ENCODE assay signal across 10 cellular contexts in the genomic region with DNA sequence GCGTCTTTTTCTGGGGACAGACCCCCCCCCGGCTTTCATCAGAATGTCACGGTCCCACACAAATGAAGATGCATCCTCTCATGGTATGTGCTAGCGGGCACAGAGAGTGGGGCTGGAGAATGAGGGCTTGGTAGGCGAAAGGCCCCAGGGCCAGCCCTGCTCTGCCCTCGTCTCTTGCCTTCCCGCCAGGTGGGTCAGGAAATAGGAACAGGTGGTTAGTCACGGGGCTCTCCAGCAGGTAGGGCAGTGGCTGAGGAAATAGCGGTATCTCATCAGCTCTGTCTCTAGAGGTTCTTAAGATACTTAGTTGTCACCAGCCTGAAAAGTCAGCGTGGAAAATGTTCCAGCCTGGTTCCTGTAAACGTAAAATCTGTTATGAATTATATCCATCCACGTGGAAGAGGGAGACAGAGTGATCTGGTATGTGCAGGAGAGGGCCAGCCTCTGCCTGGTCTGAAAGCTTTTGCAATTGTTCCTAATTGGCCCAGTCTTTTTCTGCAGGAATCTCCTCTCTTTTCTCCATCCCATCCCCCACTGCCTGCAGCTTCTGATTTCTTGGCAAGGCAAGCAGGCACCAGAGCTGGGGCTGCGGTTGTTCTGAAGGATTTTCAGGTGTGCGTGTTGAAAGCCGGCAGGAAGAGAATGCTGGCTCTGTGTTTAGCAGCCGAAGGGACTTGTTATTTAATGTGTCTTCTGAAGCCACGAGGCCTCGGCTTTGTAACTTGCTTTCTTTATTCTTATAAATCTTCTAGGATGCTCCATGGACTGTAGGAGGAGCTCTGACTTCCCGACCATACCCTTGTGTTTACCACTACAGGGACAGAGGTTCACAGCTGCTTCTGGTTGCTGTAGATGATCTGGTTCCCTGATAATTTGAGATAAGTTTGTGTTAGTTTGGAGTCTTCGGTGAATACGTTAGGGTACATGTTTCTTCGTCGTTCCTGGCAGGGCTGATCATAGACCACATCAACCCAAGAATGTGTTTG.
DNase-seq lines count a peak whose midpoint lies in the region; ATAC-seq and TF ChIP-seq lines count a peak whose summit lies in the region.
"Had no signal": no experiment of that assay in that cellular context is flagged by ENCODE, and none has a peak within 500 bp of the region (broad histone marks: within the 10 kb centered on the region; RNA-seq: fewer than 3 reads in every experiment).

No MANE protein-coding gene starts in this region.

- H4K8ac ChIP-seq in neuronal stem cell (ENCODE audit: low read depth, low read length) = no peak overlapping the region

- H3K23ac ChIP-seq in neuronal stem cell (ENCODE audit: low read depth, low read length, poor library complexity) = no peak overlapping the region

- DNase-seq in AG09319 (ENCODE audit: extremely low read depth, low read depth) = peak; percentile 81
- peak; percentile 13 for DNase-seq in NCI-H2227 treated with DMSO at 0.1 percent for 48 hours (lab: John Stamatoyannopoulos, UW)
- DNase-seq in esophagus muscularis mucosa (ENCODE audit: extremely low spot score) = no peak
- DNase-seq in neuronal stem cell (ENCODE audit: low spot score) = peak; percentile 12
- no peak for DNase-seq in activated gamma-delta T cell treated with Interleukin-2 at 50 U/mL for 16 hours
- no peak for DNase-seq in UCSD-AML1 (lab: John Stamatoyannopoulos, UW; ENCODE audit: unreplicated experiment)
- no peak for DNase-seq in stimulated activated CD4-positive, alpha-beta T cell treated with anti-CD3 and anti-CD28 coated beads, Interleukin-1b, Interleukin-23, amount 100 ng/mL, for 48 hours
- no peak for DNase-seq in left lobe of liver (ENCODE audit: low spot score)
- DNase-seq: activated CD4-positive, alpha-beta T cell treated with anti-CD3 and anti-CD28 coated beads for 48 hours; NCI-H526 had no signal

- TF ChIP-seq EP300 in esophagus muscularis mucosa (IDR thresholded peaks at IDR 0.05) = peak; percentile 2

- peak overlapping the region in 3 of 4 donors; percentile 11 to 17 (median 15) for H3K4me3 ChIP-seq in esophagus muscularis mucosa
- H3K4me3 ChIP-seq in neuronal stem cell (ENCODE audit: low read length in 2 of 2) = no peak overlapping the region

- H3K9me3 ChIP-seq in esophagus muscularis mucosa = no peaks in the 10 kb centered on the region
- H3K9me3 ChIP-seq in neuronal stem cell (replicated peaks in 1 of 2; ENCODE audit: control insufficient read depth in 2 of 2, insufficient read depth in 1 of 2, low read depth in 1 of 2, low read length in 2 of 2) = no peaks in the 10 kb centered on the region

- H3K27ac ChIP-seq in esophagus muscularis mucosa (replicated peaks in 1 of 4) = peak overlapping the region; percentile 75 to 89 (median 78)
- no peak overlapping the region for H3K27ac ChIP-seq in neuronal stem cell (replicated peaks; ENCODE audit: low read length)

- no peaks in the 10 kb centered on the region for H3K36me3 ChIP-seq in esophagus muscularis mucosa
- no peaks in the 10 kb centered on the region for H3K36me3 ChIP-seq in neuronal stem cell (replicated peaks in 1 of 2; ENCODE audit: control insufficient read depth in 2 of 2, insufficient read depth in 2 of 2, low read length in 2 of 2)

- no peak overlapping the region for H3K14ac ChIP-seq in neuronal stem cell (ENCODE audit: low read length)

- H3K9ac ChIP-seq in neuronal stem cell (ENCODE audit: low read depth, low read length, poor library complexity) = no peak overlapping the region

- H2BK12ac ChIP-seq in neuronal stem cell (ENCODE audit: low read length) = no peak overlapping the region

- H3K4me1 ChIP-seq in esophagus muscularis mucosa (peaks cover 45 to 64% (median 58%) of the 10 kb centered on the region in 4 donors), neuronal stem cell (ENCODE audit: control insufficient read depth in 2 of 2, insufficient read depth in 1 of 2, low read depth in 1 of 2, low read length in 2 of 2) (peaks cover 0 to 10% of the 10 kb centered on the region in 2 donors)

- TF ChIP-seq POLR2A in esophagus muscularis mucosa (IDR thresholded peaks at IDR 0.05; ENCODE audit: low read depth) = no peak

- no peak overlapping the region for H2AK5ac ChIP-seq in neuronal stem cell (ENCODE audit: low read depth, low read length)

- H3K27me3 ChIP-seq in esophagus muscularis mucosa (no peaks in the 10 kb centered on the region), neuronal stem cell (ENCODE audit: control insufficient read depth in 3 of 3, insufficient read depth in 3 of 3, low read depth in 1 of 3, low read length in 3 of 3) (peaks cover 0 to 4% (median 0%) of the 10 kb centered on the region in 3 experiments)

- peak overlapping the region; percentile 55 for H3K18ac ChIP-seq in neuronal stem cell (ENCODE audit: low read length)

- no peak overlapping the region for H2BK15ac ChIP-seq in neuronal stem cell (ENCODE audit: low read length)

- ATAC-seq in left lobe of liver = no peak

- H2BK5ac ChIP-seq in neuronal stem cell (ENCODE audit: low read length) = no peak overlapping the region

- no peak overlapping the region for H2BK120ac ChIP-seq in neuronal stem cell (ENCODE audit: low read depth, low read length)

- 49% methylated on average over 23 of the region's 23 CpGs for WGBS in esophagus muscularis mucosa
- no CpG with 5 or more reads among the region's 23 CpGs for WGBS in neuronal stem cell (ENCODE audit: extremely low coverage in 2 of 2, insufficient read length in 2 of 2, insufficient replicate concordance in 1 of 2), 2 donors

- peak; percentile 61 for TF ChIP-seq CTCF in AG09319 (IDR thresholded peaks at IDR 0.05; ENCODE audit: low read depth, low read length)
- peak; percentile 26 to 38 (median 27) for TF ChIP-seq CTCF in esophagus muscularis mucosa (IDR thresholded peaks at IDR 0.05)

- no peak overlapping the region for H3K4me2 ChIP-seq in neuronal stem cell (ENCODE audit: insufficient read depth, low read length, poor library complexity, severe bottlenecking)

- H2AFZ ChIP-seq in neuronal stem cell (ENCODE audit: low read length) = no peak overlapping the region

- no peak overlapping the region for H4K91ac ChIP-seq in neuronal stem cell (ENCODE audit: low read depth, low read length, poor library complexity)

- no peak overlapping the region for H3K4ac ChIP-seq in neuronal stem cell (ENCODE audit: low read length)

- no peaks in the 10 kb centered on the region for H3K79me1 ChIP-seq in neuronal stem cell (ENCODE audit: low read depth, low read length)

- intact Hi-C loops in esophagus muscularis mucosa (cut with DNase I) = loop anchor here (5.0 kb wide), 1 partner anchor 83 kb away; no protein-coding TSS in a partner anchor

Comparison
In these comparisons a context has a peak if more than half of its experiments do, and no peak if none do; other contexts are left out.
1. DNase-seq: peak in AG09319 (single experiment), NCI-H2227 treated with DMSO at 0.1 percent for 48 hours (single experiment) and neuronal stem cell (single experiment); none in esophagus muscularis mucosa (single experiment), activated gamma-delta T cell treated with Interleukin-2 at 50 U/mL for 16 hours (single experiment), UCSD-AML1 (single experiment), stimulated activated CD4-positive, alpha-beta T cell treated with anti-CD3 and anti-CD28 coated beads, Interleukin-1b, Interleukin-23, amount 100 ng/mL, for 48 hours (single experiment) and left lobe of liver (single experiment).
2. H3K4me3 ChIP-seq: peak in esophagus muscularis mucosa (3 of 4); none in neuronal stem cell (0 of 2).